In the genomic region with DNA sequence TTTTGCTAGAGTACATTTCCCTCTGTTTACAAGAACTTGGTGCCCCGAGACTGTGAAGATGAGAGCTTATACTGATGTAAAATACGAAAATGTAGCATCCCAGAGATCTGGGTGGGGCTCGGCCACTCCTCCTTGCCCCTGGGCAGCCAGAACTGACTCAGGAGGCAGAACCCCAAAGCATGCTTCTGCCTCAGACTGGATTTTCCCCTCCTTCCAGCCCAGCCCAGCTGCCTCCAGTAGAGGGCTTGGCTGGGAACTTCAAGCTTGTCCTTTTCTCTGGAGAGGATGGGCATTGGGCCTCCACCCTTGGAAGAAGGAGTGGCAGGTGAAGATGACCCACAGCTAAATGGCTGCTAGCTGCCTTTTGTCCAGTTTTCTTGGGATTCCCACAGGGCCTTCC, we compare ENCODE assay signal across 12 cellular contexts. TPM values are rescaled to one million over a fixed set of nuclear protein-coding genes. Genes with fewer than 3 reads are reported as not detected.
DNase-seq lines count a peak whose midpoint lies in the region; ATAC-seq and TF ChIP-seq lines count a peak whose summit lies in the region.
"Had no signal": no experiment of that assay in that cellular context is flagged by ENCODE, and none has a peak within 500 bp of the region (broad histone marks: within the 10 kb centered on the region; RNA-seq: fewer than 3 reads in every experiment).

No MANE protein-coding gene starts in this region.

- peaks cover 34% of the 10 kb centered on the region for H3F3A ChIP-seq in DOHH2 (ENCODE audit: control insufficient read depth, insufficient read depth)
- H3F3A ChIP-seq in OCI-LY1 (ENCODE audit: insufficient read depth, low read length), result no peaks in the 10 kb centered on the region

- H2AFZ ChIP-seq in OCI-LY1 (ENCODE audit: low read length), result no peak overlapping the region

- peaks cover 91% of the 10 kb centered on the region for H3K4me1 ChIP-seq in DOHH2 (ENCODE audit: control insufficient read depth, low read length)
- peaks cover 99% of the 10 kb centered on the region for H3K4me1 ChIP-seq in OCI-LY1 (ENCODE audit: insufficient read depth, low read length, severe bottlenecking)

- TF ChIP-seq CTCF in DOHH2 (IDR thresholded peaks at IDR 0.05; ENCODE audit: low read depth, low read length, poor library complexity, severe bottlenecking) (peak; percentile 23), OCI-LY1 (IDR thresholded peaks at IDR 0.05; ENCODE audit: low read length) (no peak), epithelial cell of proximal tubule (conservative IDR thresholded peaks at IDR 0.05; ENCODE audit: low read depth, low read length) (peak; percentile 32), retinal pigment epithelial cell (conservative IDR thresholded peaks at IDR 0.05; ENCODE audit: low read depth, low read length) (peak; percentile 15)

- H3K27ac ChIP-seq in DOHH2 (ENCODE audit: low read depth, low read length), result no peak overlapping the region
- H3K27ac ChIP-seq in OCI-LY1 (ENCODE audit: low read depth, low read length, poor library complexity, severe bottlenecking), result peak overlapping the region; percentile 100

- H3K79me2 ChIP-seq in DOHH2 (ENCODE audit: control insufficient read depth, low read length), result no peaks in the 10 kb centered on the region
- H3K79me2 ChIP-seq in OCI-LY1 (ENCODE audit: insufficient read depth, low read length), result no peaks in the 10 kb centered on the region

- no peak overlapping the region for H3K4me3 ChIP-seq in DOHH2 (ENCODE audit: low read length)
- H3K4me3 ChIP-seq in OCI-LY1 (ENCODE audit: low read depth, low read length, poor library complexity, severe bottlenecking), result no peak overlapping the region
- H3K4me3 ChIP-seq in epithelial cell of proximal tubule (ENCODE audit: low read depth, low read length), result no peak overlapping the region
- no peak overlapping the region for H3K4me3 ChIP-seq in retinal pigment epithelial cell (ENCODE audit: low read length)

- H4K20me1 ChIP-seq in DOHH2 (ENCODE audit: control insufficient read depth, insufficient read depth, low read depth, low read length) (no peaks in the 10 kb centered on the region), OCI-LY1 (ENCODE audit: insufficient read depth, low read length) (no peaks in the 10 kb centered on the region)

- H3K27me3 ChIP-seq in DOHH2 (ENCODE audit: control insufficient read depth, low read length) (no peaks in the 10 kb centered on the region), OCI-LY1 (ENCODE audit: insufficient read depth, low read length) (no peaks in the 10 kb centered on the region)

- no peaks in the 10 kb centered on the region for H3K9me2 ChIP-seq in DOHH2 (replicated peaks; ENCODE audit: control insufficient read depth, low read length)
- H3K9me2 ChIP-seq in OCI-LY1 (ENCODE audit: low read depth, low read length), result no peaks in the 10 kb centered on the region

- H3K9me3 ChIP-seq in DOHH2 (ENCODE audit: control insufficient read depth, insufficient read depth, low read length) (no peaks in the 10 kb centered on the region), OCI-LY1 (ENCODE audit: low read length) (no peaks in the 10 kb centered on the region)

- H3K4me2 ChIP-seq in DOHH2 (ENCODE audit: low read length) (no peak overlapping the region), OCI-LY1 (ENCODE audit: low read length) (no peak overlapping the region; the same call in 1 of the 2 replicates)

- no peaks in the 10 kb centered on the region for H3K36me3 ChIP-seq in DOHH2 (ENCODE audit: control insufficient read depth, low read length)
- no peaks in the 10 kb centered on the region for H3K36me3 ChIP-seq in OCI-LY1 (ENCODE audit: insufficient read depth, low read length)

- DNase-seq in epithelial cell of proximal tubule (ENCODE audit: low read depth) (no peak), retinal pigment epithelial cell (ENCODE audit: low read depth) (no peak), NCI-H1105 (lab: John Stamatoyannopoulos, UW) (no peak)
- no peak for DNase-seq in activated naive CD4-positive, alpha-beta T cell treated with Interleukin-2 at 50 U/mL for 16 hours
- DNase-seq in activated CD8-positive, alpha-beta memory T cell treated with anti-CD3 and anti-CD28 coated beads, Interleukin-2, amount 50 U/mL, for 4 hours, result no peak
- DNase-seq: activated CD4-positive, alpha-beta memory T cell treated with anti-CD3 and anti-CD28 coated beads for 36 hours; NCI-H1930 had no signal

- H3K9ac ChIP-seq in OCI-LY1 (ENCODE audit: low read length), result peak overlapping the region; percentile 33; the same call in 1 of the 2 replicates

- ATAC-seq in HG03457 (IDR thresholded peaks at IDR 0.05; ENCODE audit: unreplicated experiment), result no peak

RNA-seq across cellular contexts. Expression of a gene that starts 24.3 kb away (rescaled TPM):
- total RNA-seq in epithelial cell of proximal tubule, result 9.1 and 22.7 TPM in 2 replicates

RNA-seq across cellular contexts. Expression of a gene that starts 51.6 kb away (rescaled TPM):
- not detected in 2 replicates for total RNA-seq in epithelial cell of proximal tubule
- total RNA-seq: HT1080, lung microvascular endothelial cell had no signal
